ENCODE assay signal across 10 cellular contexts in genomic region chr10:26391701-26392695, GRCh38. TPM values are rescaled to one million over a fixed set of nuclear protein-coding genes. Genes with fewer than 3 reads are reported as not detected.
A peak's percentile ranks its signal among the peaks of the same experiment; 100 is the strongest.
DNase-seq lines count a peak whose midpoint lies in the region; ATAC-seq and TF ChIP-seq lines count a peak whose summit lies in the region.
"Had no signal": no experiment of that assay in that cellular context is flagged by ENCODE, and none has a peak within 500 bp of the region (broad histone marks: within the 10 kb centered on the region; RNA-seq: fewer than 3 reads in every experiment).

No MANE protein-coding gene starts in this region.

- peaks cover 26% of the 10 kb centered on the region for H3K4me1 ChIP-seq in mononuclear cell (ENCODE audit: insufficient read depth, low read length)
- H3K4me1 ChIP-seq: colonic mucosa had no signal

- no peaks in the 10 kb centered on the region for H3K36me3 ChIP-seq in GM06990 (ENCODE audit: control insufficient read depth, insufficient read depth, low read length)
- H3K36me3 ChIP-seq: colonic mucosa had no signal

- no peaks in the 10 kb centered on the region for H3K27me3 ChIP-seq in GM06990 (replicated peaks; ENCODE audit: control insufficient read depth, insufficient read depth, low read length)
- peaks cover 7% of the 10 kb centered on the region for H3K27me3 ChIP-seq in mononuclear cell (ENCODE audit: insufficient read depth, low read length)
- H3K27me3 ChIP-seq: colonic mucosa had no signal

- DNase-seq in GM06990 (ENCODE audit: extremely low read depth, insufficient read length) (peak; percentile 54), coronary artery (ENCODE audit: low spot score) (no peak), NCI-H2227 treated with DMSO at 0.1 percent for 48 hours (lab: John Stamatoyannopoulos, UW) (no peak)
- DNase-seq: colonic mucosa, NCI-H1436 treated with DMSO at 0.1 percent for 48 hours had no signal

- TF ChIP-seq CTCF in GM06990 (IDR thresholded peaks at IDR 0.05; ENCODE audit: insufficient read depth, low read length, poor library complexity, severe bottlenecking) = peak; percentile 1
- TF ChIP-seq CTCF in coronary artery (IDR thresholded peaks at IDR 0.05) = no peak

- no peak overlapping the region for H3K27ac ChIP-seq in coronary artery
- H3K27ac ChIP-seq: colonic mucosa had no signal

- ATAC-seq in HG03108 (IDR thresholded peaks at IDR 0.05; ENCODE audit: unreplicated experiment) = peak; percentile 62
- no peak for ATAC-seq in GM18868 (IDR thresholded peaks at IDR 0.05; ENCODE audit: unreplicated experiment)
- no peak for ATAC-seq in GM19467 (IDR thresholded peaks at IDR 0.05; ENCODE audit: unreplicated experiment)
- ATAC-seq in GM18867 (IDR thresholded peaks at IDR 0.05; ENCODE audit: unreplicated experiment) = no peak

- peak overlapping the region; percentile 42 for H3K4me3 ChIP-seq in GM06990 (replicated peaks; ENCODE audit: low read depth, low read length)
- peak overlapping the region; percentile 2 for H3K4me3 ChIP-seq in coronary artery
- H3K4me3 ChIP-seq in mononuclear cell (ENCODE audit: low read length) = peak overlapping the region; percentile 22
- H3K4me3 ChIP-seq: colonic mucosa had no signal

- H3K9me3 ChIP-seq in mononuclear cell (ENCODE audit: low read depth, low read length) = no peaks in the 10 kb centered on the region
- H3K9me3 ChIP-seq: colonic mucosa had no signal

RNA-seq across cellular contexts. Expression of gene APBB1IP, which starts 46.1 kb away (rescaled TPM):
- total RNA-seq in mononuclear cell = 38.0 TPM
